Comparison of ENCODE assay signal across 8 cellular contexts in the genomic region with DNA sequence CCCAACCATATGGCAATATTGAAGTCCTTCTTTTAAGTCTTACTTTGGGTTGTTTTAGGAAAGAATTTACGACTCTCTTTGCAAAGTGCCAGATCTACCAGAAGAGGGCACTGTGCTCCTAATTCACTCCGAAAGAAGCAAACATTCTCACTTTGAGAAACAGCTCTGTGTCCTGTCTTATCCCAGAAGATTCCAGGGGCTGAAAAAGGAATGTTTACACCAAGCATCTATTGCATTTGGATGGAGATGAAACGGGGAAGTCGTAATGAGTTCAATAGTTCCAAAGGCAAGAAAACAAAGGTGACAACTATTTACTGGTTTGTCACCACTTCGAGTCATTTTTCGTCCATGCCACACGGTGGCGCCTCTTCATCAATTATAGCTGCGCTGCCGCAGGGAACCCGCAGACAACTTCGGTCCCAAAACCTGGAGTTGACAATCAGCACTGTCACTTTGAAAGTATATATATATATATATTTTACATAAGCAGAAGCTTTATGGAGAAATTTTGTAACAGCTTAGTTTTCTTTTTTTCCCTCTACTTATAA.
DNase-seq lines count a peak whose midpoint lies in the region; ATAC-seq and TF ChIP-seq lines count a peak whose summit lies in the region.

No MANE protein-coding gene starts in this region.

- DNase-seq in ACHN (peak; percentile 71), NCI-H2171 (lab: John Stamatoyannopoulos, UW) (peak; percentile 50), islet precursor cell (peak; percentile 69)
- peak; percentile 67 for DNase-seq in central memory CD4-positive, alpha-beta T cell
- DNase-seq in stimulated activated CD4-positive, alpha-beta T cell treated with anti-CD3 and anti-CD28 coated beads, Interleukin-12 subunit alpha, Interleukin-12 subunit beta, amount 100 ng/mL, for 4 hours, result peak; percentile 66

- in situ Hi-C loops in ACHN (cut with HindIII; ENCODE audit: low pct_ligation_motif_present, low pct_unique_long_range_greater_than_20kb, low sequenced_read_pairs), result loop anchor here (25.0 kb wide), 1 partner anchor 208 kb away; no protein-coding TSS in a partner anchor

- TF ChIP-seq CTCF in WI38 (IDR thresholded peaks at IDR 0.05; ENCODE audit: low read depth, low read length), result peak; percentile 72

- peak; percentile 72 for ATAC-seq in GM18519 (IDR thresholded peaks at IDR 0.05; ENCODE audit: low FRiP score, unreplicated experiment)
- ATAC-seq in HG03066 (IDR thresholded peaks at IDR 0.05; ENCODE audit: low read depth, unreplicated experiment), result peak; percentile 90

- H3K4me3 ChIP-seq in WI38 (ENCODE audit: low read depth, low read length), result peak overlapping the region; percentile 62

Comparison
In these comparisons a context has a peak if more than half of its experiments do, and no peak if none do; other contexts are left out.
1. Peak in every context shown above with its lines: DNase-seq, ATAC-seq and H3K4me3 ChIP-seq.